16 cellular contexts compared by ENCODE assay signal in genomic region chr16:11152205-11152604, GRCh38.
DNase-seq lines count a peak whose midpoint lies in the region; ATAC-seq, FAIRE-seq and TF ChIP-seq lines count a peak whose summit lies in the region.
"Had no signal": no experiment of that assay in that cellular context is flagged by ENCODE, and none has a peak within 500 bp of the region (broad histone marks: within the 10 kb centered on the region; RNA-seq: fewer than 3 reads in every experiment).

No MANE protein-coding gene starts in this region.

- DNase-seq in activated CD8-positive, alpha-beta T cell treated with anti-CD3 and anti-CD28 coated beads, Interleukin-2, amount 10 ng/mL, durations not matched to agents 7 days and 5 days: no peak
- no peak for DNase-seq in activated CD8-positive, alpha-beta T cell treated with anti-CD3 and anti-CD28 coated beads for 36 hours
- peak; percentile 99 for DNase-seq in NCI-H2171 treated with DMSO at 0.1 percent for 48 hours (lab: John Stamatoyannopoulos, UW)
- no peak for DNase-seq in NCI-H526 (lab: John Stamatoyannopoulos, UW)
- no peak for DNase-seq in H54 (ENCODE audit: insufficient read length, low spot score)
- DNase-seq in effector CD8-positive, alpha-beta T cell (lab: John Stamatoyannopoulos, UW): no peak
- DNase-seq: activated CD4-positive, alpha-beta T cell treated with anti-CD3 and anti-CD28 coated beads for 1 hour; activated CD8-positive, alpha-beta memory T cell treated with anti-CD3 and anti-CD28 coated beads, Interleukin-2, amount 50 U/mL, for 4 hours; cortex of kidney; GF-D8; T-helper 17 cell; uterus had no signal

- no peaks in the 10 kb centered on the region for H3K27me3 Mint-ChIP-seq in activated CD8-positive, alpha-beta T cell treated with anti-CD3 and anti-CD28 coated beads, Interleukin-2, amount 10 ng/mL, durations not matched to agents 7 days and 5 days (ENCODE audit: low read depth)
- no peaks in the 10 kb centered on the region for H3K27me3 Mint-ChIP-seq in activated CD8-positive, alpha-beta T cell treated with anti-CD3 and anti-CD28 coated beads for 36 hours
- no peaks in the 10 kb centered on the region for H3K27me3 Mint-ChIP-seq in brain
- no peaks in the 10 kb centered on the region for H3K27me3 Mint-ChIP-seq in stimulated activated memory B cell treated with anti-CD40 and anti-IgM and Interleukin-4, amounts not matched to agents 10 μg/mL and 1 μg/mL and 100 μg/mL, for 72 hours
- H3K27me3 Mint-ChIP-seq: T-helper 17 cell had no signal

- no peak for TF ChIP-seq POLR2A in H54 (IDR thresholded peaks at IDR 0.05; ENCODE audit: low read depth, low read length)

- FAIRE-seq in H54 (lab: Jason Lieb, UNC): no peak
- FAIRE-seq: GM12892 had no signal

- no peaks in the 10 kb centered on the region for H3K9me3 Mint-ChIP-seq in activated CD8-positive, alpha-beta T cell treated with anti-CD3 and anti-CD28 coated beads, Interleukin-2, amount 10 ng/mL, durations not matched to agents 7 days and 5 days (ENCODE audit: insufficient read depth)
- H3K9me3 Mint-ChIP-seq in activated CD8-positive, alpha-beta T cell treated with anti-CD3 and anti-CD28 coated beads for 36 hours: peaks cover 2% of the 10 kb centered on the region
- H3K9me3 Mint-ChIP-seq in brain: peaks cover 0 to 2% (median 0%) of the 10 kb centered on the region in 5 experiments
- no peaks in the 10 kb centered on the region for H3K9me3 Mint-ChIP-seq in stimulated activated memory B cell treated with anti-CD40 and anti-IgM and Interleukin-4, amounts not matched to agents 10 μg/mL and 1 μg/mL and 100 μg/mL, for 72 hours
- H3K9me3 Mint-ChIP-seq: GM23338 had no signal

- no peak overlapping the region for H3K4me3 Mint-ChIP-seq in activated CD8-positive, alpha-beta T cell treated with anti-CD3 and anti-CD28 coated beads, Interleukin-2, amount 10 ng/mL, durations not matched to agents 7 days and 5 days
- H3K4me3 Mint-ChIP-seq in activated CD8-positive, alpha-beta T cell treated with anti-CD3 and anti-CD28 coated beads for 36 hours: no peak overlapping the region
- H3K4me3 Mint-ChIP-seq in brain: peak overlapping the region in 2 of 5 experiments; percentile 20 to 32
- no peak overlapping the region for H3K4me3 Mint-ChIP-seq in stimulated activated memory B cell treated with anti-CD40 and anti-IgM and Interleukin-4, amounts not matched to agents 10 μg/mL and 1 μg/mL and 100 μg/mL, for 72 hours
- H3K4me3 Mint-ChIP-seq: GM23338, T-helper 17 cell had no signal

- ATAC-seq in activated CD8-positive, alpha-beta T cell treated with anti-CD3 and anti-CD28 coated beads, Interleukin-2, amount 10 ng/mL, durations not matched to agents 7 days and 5 days: no peak
- no peak for ATAC-seq in activated CD8-positive, alpha-beta T cell treated with anti-CD3 and anti-CD28 coated beads for 36 hours
- ATAC-seq in stimulated activated memory B cell treated with anti-CD40 and anti-IgM and Interleukin-4, amounts not matched to agents 10 μg/mL and 1 μg/mL and 100 μg/mL, for 72 hours: no peak
- ATAC-seq: GM23338, T-helper 17 cell had no signal

- peaks cover 63% of the 10 kb centered on the region for H3K4me1 Mint-ChIP-seq in activated CD8-positive, alpha-beta T cell treated with anti-CD3 and anti-CD28 coated beads, Interleukin-2, amount 10 ng/mL, durations not matched to agents 7 days and 5 days (ENCODE audit: low read depth)
- H3K4me1 Mint-ChIP-seq in activated CD8-positive, alpha-beta T cell treated with anti-CD3 and anti-CD28 coated beads for 36 hours (ENCODE audit: low read depth): peaks cover 29% of the 10 kb centered on the region
- peaks cover 43% of the 10 kb centered on the region for H3K4me1 Mint-ChIP-seq in brain
- peaks cover 25% of the 10 kb centered on the region for H3K4me1 Mint-ChIP-seq in stimulated activated memory B cell treated with anti-CD40 and anti-IgM and Interleukin-4, amounts not matched to agents 10 μg/mL and 1 μg/mL and 100 μg/mL, for 72 hours
- H3K4me1 Mint-ChIP-seq: GM23338 had no signal

- no peak for TF ChIP-seq CTCF in activated CD8-positive, alpha-beta T cell treated with anti-CD3 and anti-CD28 coated beads for 36 hours (IDR thresholded peaks at IDR 0.05)
- TF ChIP-seq CTCF in brain (conservative IDR thresholded peaks at IDR 0.05): no peak

- peak overlapping the region; percentile 29 for H3K27ac Mint-ChIP-seq in activated CD8-positive, alpha-beta T cell treated with anti-CD3 and anti-CD28 coated beads, Interleukin-2, amount 10 ng/mL, durations not matched to agents 7 days and 5 days
- no peak overlapping the region for H3K27ac Mint-ChIP-seq in activated CD8-positive, alpha-beta T cell treated with anti-CD3 and anti-CD28 coated beads for 36 hours
- peak overlapping the region in 4 of 5 experiments; percentile 29 to 78 (median 68) for H3K27ac Mint-ChIP-seq in brain
- peak overlapping the region; percentile 12 for H3K27ac Mint-ChIP-seq in stimulated activated memory B cell treated with anti-CD40 and anti-IgM and Interleukin-4, amounts not matched to agents 10 μg/mL and 1 μg/mL and 100 μg/mL, for 72 hours
- H3K27ac Mint-ChIP-seq: GM23338, T-helper 17 cell had no signal

- peaks cover 52% of the 10 kb centered on the region for H3K36me3 Mint-ChIP-seq in activated CD8-positive, alpha-beta T cell treated with anti-CD3 and anti-CD28 coated beads, Interleukin-2, amount 10 ng/mL, durations not matched to agents 7 days and 5 days (ENCODE audit: low read depth)
- peaks cover 11% of the 10 kb centered on the region for H3K36me3 Mint-ChIP-seq in activated CD8-positive, alpha-beta T cell treated with anti-CD3 and anti-CD28 coated beads for 36 hours (ENCODE audit: low read depth)
- H3K36me3 Mint-ChIP-seq in brain: peaks cover 14% of the 10 kb centered on the region
- H3K36me3 Mint-ChIP-seq in stimulated activated memory B cell treated with anti-CD40 and anti-IgM and Interleukin-4, amounts not matched to agents 10 μg/mL and 1 μg/mL and 100 μg/mL, for 72 hours: peaks cover 64% of the 10 kb centered on the region

- intact Hi-C loops in activated CD8-positive, alpha-beta T cell treated with anti-CD3 and anti-CD28 coated beads for 36 hours (cut with micrococcal nuclease): no loop called here

- CTCF ChIA-PET in activated CD8-positive, alpha-beta T cell treated with anti-CD3 and anti-CD28 coated beads, Interleukin-2, amount 10 ng/mL, durations not matched to agents 7 days and 5 days (lab: Charles Lee): interaction anchor here (0.8 to 1.7 kb wide), 5 partner anchors 10 to 188 kb away, joined by 3 to 5 read pairs (median 4); no protein-coding TSS in a partner anchor
- CTCF ChIA-PET in activated CD8-positive, alpha-beta T cell treated with anti-CD3 and anti-CD28 coated beads for 36 hours (lab: Charles Lee): interaction anchor here (0.9 to 3.2 kb wide), 4 partner anchors 9 to 79 kb away, joined by 3 to 10 read pairs (median 6); no protein-coding TSS in a partner anchor

- POLR2A ChIA-PET in activated CD8-positive, alpha-beta T cell treated with anti-CD3 and anti-CD28 coated beads, Interleukin-2, amount 10 ng/mL, durations not matched to agents 7 days and 5 days (lab: Charles Lee): interaction anchor here (0.9 to 1.2 kb wide), 3 partner anchors 13 to 100 kb away, joined by 3 read pairs; no protein-coding TSS in a partner anchor
- POLR2A ChIA-PET in activated CD8-positive, alpha-beta T cell treated with anti-CD3 and anti-CD28 coated beads for 36 hours (lab: Charles Lee): interaction anchor here (0.7 to 1.3 kb wide), 3 partner anchors 12 to 103 kb away, joined by 3 to 4 read pairs (median 3); no protein-coding TSS in a partner anchor
